8 cellular contexts compared by ENCODE assay signal in genomic region chr16:20806168-20807050, GRCh38. TPM values are rescaled to one million over a fixed set of nuclear protein-coding genes. Genes with fewer than 3 reads are reported as not detected.
DNase-seq lines count a peak whose midpoint lies in the region; ATAC-seq and TF ChIP-seq lines count a peak whose summit lies in the region.

ERI2 (minus strand) TSS chr16:20806472; CDS start chr16:20806430, 42 bp downstream.
REXO5 (plus strand) TSS chr16:20806527; CDS start chr16:20806954, 427 bp downstream.

- TF ChIP-seq CTCF in KMS-11 (conservative IDR thresholded peaks at IDR 0.05; ENCODE audit: low read depth, low read length) = peak; percentile 22; the same call in 1 of the 2 replicates
- peak in 5 of 6 experiments; percentile 4 to 36 (median 29) for TF ChIP-seq CTCF in Peyer's patch (IDR thresholded peaks at IDR 0.05)
- TF ChIP-seq CTCF in esophagus squamous epithelium (IDR thresholded peaks at IDR 0.05) = peak in 5 of 6 experiments; percentile 5 to 38 (median 22)

- H3K9me3 ChIP-seq in Peyer's patch (no peaks in the 10 kb centered on the region), esophagus squamous epithelium (no peaks in the 10 kb centered on the region)

- peak within 1 kb of the TSS; percentile 91 for H2AFZ ChIP-seq in KMS-11 (ENCODE audit: low read depth)

- H3K4me3 ChIP-seq in KMS-11 (IDR thresholded peaks at IDR 0.05; ENCODE audit: insufficient read depth, low read depth, low read length) = peak within 1 kb of the TSS; percentile 44
- peak within 1 kb of the TSS; percentile 54 to 90 (median 80) for H3K4me3 ChIP-seq in Peyer's patch
- H3K4me3 ChIP-seq in esophagus squamous epithelium = peak within 1 kb of the TSS; percentile 71 to 87 (median 80)

- H3K4me1 ChIP-seq in KMS-11 (ENCODE audit: low read depth, poor library complexity, severe bottlenecking) = peaks cover 8% of the 10 kb centered on the region
- H3K4me1 ChIP-seq in Peyer's patch = peaks cover 0 to 5% (median 0%) of the 10 kb centered on the region in 4 donors
- peaks cover 0 to 26% (median 9%) of the 10 kb centered on the region in 3 donors for H3K4me1 ChIP-seq in esophagus squamous epithelium

- peak within 1 kb of the TSS; percentile 80 for H3K9ac ChIP-seq in KMS-11

- peak; percentile 83 for ATAC-seq in GM21717 (IDR thresholded peaks at IDR 0.05; ENCODE audit: unreplicated experiment)

- H3K27me3 ChIP-seq in KMS-11 (ENCODE audit: insufficient read depth, low read depth) (no peaks in the 10 kb centered on the region), Peyer's patch (no peaks in the 10 kb centered on the region), esophagus squamous epithelium (no peaks in the 10 kb centered on the region)

- H3K79me2 ChIP-seq in KMS-11 (ENCODE audit: insufficient read depth, low read depth) = no peaks in the 10 kb centered on the region; the same call in 1 of the 2 replicates

- H3K27ac ChIP-seq in KMS-11 = peak within 1 kb of the TSS; percentile 74
- peak within 1 kb of the TSS; percentile 80 to 93 (median 85) for H3K27ac ChIP-seq in Peyer's patch
- peak within 1 kb of the TSS; percentile 92 to 98 (median 95) for H3K27ac ChIP-seq in esophagus squamous epithelium

- H3K4me2 ChIP-seq in KMS-11 = peak within 1 kb of the TSS; percentile 73

- DNase-seq in DMS53 treated with DMSO at 0.1 percent for 48 hours (lab: John Stamatoyannopoulos, UW; ENCODE audit: unreplicated experiment) (peak; percentile 73), Peyer's patch (peak; percentile 80 to 94 (median 93)), esophagus squamous epithelium (lab: John Stamatoyannopoulos, UW) (peak; percentile 12), myocyte (ENCODE audit: low read depth) (peak; percentile 98)
- peak; percentile 85 to 88 for DNase-seq in activated T-cell treated with anti-CD3 and anti-CD28 coated beads, Interleukin-2, amount 50 U/mL, for 48 hours
- DNase-seq in stimulated activated CD8-positive, alpha-beta memory T cell treated with anti-CD3 and anti-CD28 coated beads, Interleukin-7, amount 100 ng/mL, for 4 hours (ENCODE audit: low read depth in 2 of 2) = peak; percentile 58 to 62

- H3K36me3 ChIP-seq in KMS-11 (ENCODE audit: insufficient read depth) (no peaks in the 10 kb centered on the region), Peyer's patch (peaks cover 0 to 10% (median 0%) of the 10 kb centered on the region in 3 donors), esophagus squamous epithelium (peaks cover 0 to 14% (median 0%) of the 10 kb centered on the region in 3 donors)

- TF ChIP-seq POLR2A in Peyer's patch (IDR thresholded peaks at IDR 0.05) = peak; percentile 51 to 58
- TF ChIP-seq POLR2A in esophagus squamous epithelium (IDR thresholded peaks at IDR 0.05) = peak in 2 of 4 donors; percentile 41 to 50

- 0% methylated on average over 9 to 23 of the region's 74 CpGs for whole genome bisulfite sequencing in esophagus squamous epithelium, 2 donors

- H4K20me1 ChIP-seq in KMS-11 (ENCODE audit: insufficient read depth) = no peaks in the 10 kb centered on the region

- intact Hi-C loops in esophagus squamous epithelium (cut with DNase I) = no loop called here

RNA-seq across cellular contexts. Expression of gene ERI2, which starts in this region (rescaled TPM):
- total RNA-seq in Peyer's patch (10 to 100 TPM in 3 of 4 donors, 1 to 10 TPM in 1; 9.1 to 28.2 (median 18.4) TPM), esophagus squamous epithelium (10 to 100 TPM; 12.5 to 20.0 (median 19.0) TPM), myocyte (20.1 and 27.1 TPM in 2 replicates)
- polyA plus RNA-seq in myocyte (2012) = 9.0 TPM

RNA-seq across cellular contexts. Expression of gene REXO5, which starts in this region (rescaled TPM):
- total RNA-seq in Peyer's patch (1 to 10 TPM; 2.3 to 3.6 (median 2.9) TPM), esophagus squamous epithelium (1 to 10 TPM in 3 of 4 donors, under 1 TPM in 1; 0.49 to 3.2 (median 2.7) TPM), myocyte (5.7 and 7.2 TPM in 2 replicates)
- 3.2 TPM for polyA plus RNA-seq in myocyte (2012)

Comparison
In these comparisons a context has a peak if more than half of its experiments do, and no peak if none do; other contexts are left out.
1. Peak in every context shown above with its lines: DNase-seq, ATAC-seq, H3K4me3 ChIP-seq and H3K27ac ChIP-seq.
2. DNase-seq: peak in every context shown above with its lines; median percentile 98 in myocyte; 93 in Peyer's patch; 86 in activated T-cell treated with anti-CD3 and anti-CD28 coated beads, Interleukin-2, amount 50 U/mL, for 48 hours; 73 in DMS53 treated with DMSO at 0.1 percent for 48 hours; 60 in stimulated activated CD8-positive, alpha-beta memory T cell treated with anti-CD3 and anti-CD28 coated beads, Interleukin-7, amount 100 ng/mL, for 4 hours; 12 in esophagus squamous epithelium.